In the genomic region with DNA sequence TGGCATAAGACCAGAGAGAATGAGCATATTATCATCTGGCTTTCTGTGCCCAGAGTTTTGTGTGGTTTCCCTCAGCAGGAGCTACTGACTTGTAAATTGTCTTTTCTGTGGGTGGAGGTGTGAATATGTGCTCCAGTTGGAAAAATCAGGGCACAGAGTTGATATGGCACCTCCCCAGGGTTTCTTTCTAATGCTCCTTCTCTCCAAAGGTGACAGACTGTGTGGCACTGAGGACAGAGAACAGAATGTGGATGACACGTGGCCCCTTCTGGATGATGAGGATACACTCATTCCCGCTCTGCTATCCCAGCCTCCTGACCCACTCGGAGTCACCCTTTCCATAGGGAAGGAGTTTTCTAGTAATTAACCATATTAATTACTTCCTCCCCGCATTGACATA, we compare ENCODE assay signal across 23 cellular contexts.
DNase-seq lines count a peak whose midpoint lies in the region; ATAC-seq and TF ChIP-seq lines count a peak whose summit lies in the region.
"Had no signal": no experiment of that assay in that cellular context is flagged by ENCODE, and none has a peak within 500 bp of the region (broad histone marks: within the 10 kb centered on the region; RNA-seq: fewer than 3 reads in every experiment).

No MANE protein-coding gene starts in this region.

- DNase-seq in Right ventricle myocardium inferior (ENCODE audit: missing footprints) (no peak), cardiac septum (ENCODE audit: low spot score) (no peak), left ventricle myocardium superior (no peak), left ventricle myocardium inferior (no peak), mesendoderm (peak; percentile 66)
- DNase-seq: 8988T; ACHN; BE2C; C1 segment of cervical spinal cord; CD4-positive, alpha-beta memory T cell; CD4-positive, CD25-positive, alpha-beta regulatory T cell; CD8-positive, alpha-beta memory T cell; COR-L47; DMS 273 treated with DMSO at 0.1 percent for 48 hours; DMS153; DMS53; DMS79; DND-41; EL; GDM1 had no signal

- WGBS in mesendoderm (ENCODE audit: extremely low coverage, insufficient coverage, low lambda C conversion rate), result no CpG with 5 or more reads among the region's 4 CpGs

- H2BK120ac ChIP-seq in mesendoderm (ENCODE audit: low read depth, low read length), result no peak overlapping the region

- no peak overlapping the region for H4K5ac ChIP-seq in mesendoderm (ENCODE audit: low read length)

- no peak overlapping the region for H3K4me3 ChIP-seq in left ventricle myocardium inferior
- H3K4me3 ChIP-seq in mesendoderm (ENCODE audit: low read length), result no peak overlapping the region
- H3K4me3 ChIP-seq: BLaER1, GM12878 had no signal

- no peaks in the 10 kb centered on the region for H3K79me2 ChIP-seq in mesendoderm (ENCODE audit: control insufficient read depth, insufficient read depth, low read length)

- H3K23ac ChIP-seq in mesendoderm (ENCODE audit: low read length), result no peak overlapping the region

- no peak overlapping the region for H3K56ac ChIP-seq in mesendoderm (ENCODE audit: low read length)

- H3K79me1 ChIP-seq in mesendoderm (ENCODE audit: low read length), result no peaks in the 10 kb centered on the region

- no peak overlapping the region for H4K8ac ChIP-seq in mesendoderm (ENCODE audit: low read depth, low read length)

- ATAC-seq in Right ventricle myocardium inferior (peak; percentile 38), left ventricle myocardium superior (peak; percentile 62), HG02588 (IDR thresholded peaks at IDR 0.05; ENCODE audit: unreplicated experiment) (no peak)
- ATAC-seq: GM12878 had no signal

- H3K36me3 ChIP-seq in left ventricle myocardium inferior (no peaks in the 10 kb centered on the region), mesendoderm (ENCODE audit: control insufficient read depth, insufficient read depth, low read length) (no peaks in the 10 kb centered on the region)
- H3K36me3 ChIP-seq: BE2C, BLaER1 had no signal

- intact Hi-C loops in Right ventricle myocardium inferior (cut with DNase I), result loop anchor here (5.0 kb wide), 1 partner anchor 154 kb away; no protein-coding TSS in a partner anchor
- intact Hi-C loops in cardiac septum (cut with DNase I), result no loop called here
- intact Hi-C loops in left ventricle myocardium superior (cut with micrococcal nuclease), result no loop called here
- intact Hi-C loops in left ventricle myocardium inferior (cut with micrococcal nuclease), result no loop called here

- H3K27ac ChIP-seq in left ventricle myocardium inferior (replicated peaks) (no peak overlapping the region), mesendoderm (ENCODE audit: low read depth, low read length) (no peak overlapping the region)
- H3K27ac ChIP-seq: BLaER1 had no signal

- no peak overlapping the region for H3K4ac ChIP-seq in mesendoderm (ENCODE audit: low read depth, low read length)

- H2BK5ac ChIP-seq in mesendoderm (ENCODE audit: low read length), result no peak overlapping the region

- H3K18ac ChIP-seq in mesendoderm (ENCODE audit: low read length), result no peak overlapping the region

- no peak for TF ChIP-seq CTCF in left ventricle myocardium inferior (IDR thresholded peaks at IDR 0.05; ENCODE audit: borderline replicate concordance)

- no peak overlapping the region for H2BK15ac ChIP-seq in mesendoderm (replicated peaks; ENCODE audit: low read depth)

- no peak overlapping the region for H2AK5ac ChIP-seq in mesendoderm (ENCODE audit: low read length)

- H3K4me1 ChIP-seq in left ventricle myocardium inferior (peaks cover 24% of the 10 kb centered on the region), mesendoderm (ENCODE audit: control insufficient read depth, low read depth, low read length) (peaks cover 2% of the 10 kb centered on the region)
- H3K4me1 ChIP-seq: BLaER1 had no signal

- no peaks in the 10 kb centered on the region for H3K9me3 ChIP-seq in left ventricle myocardium inferior (replicated peaks)
- H3K9me3 ChIP-seq: BE2C, BLaER1 had no signal

- no peak overlapping the region for H3K9ac ChIP-seq in mesendoderm (ENCODE audit: low read length)
- H3K9ac ChIP-seq: BLaER1 had no signal

- H3K27me3 ChIP-seq in left ventricle myocardium inferior (ENCODE audit: low read depth) (no peaks in the 10 kb centered on the region), mesendoderm (ENCODE audit: insufficient read depth, low read length, poor library complexity) (no peaks in the 10 kb centered on the region)
- H3K27me3 ChIP-seq: BE2C, BLaER1 had no signal

- H3K4me2 ChIP-seq in mesendoderm (ENCODE audit: low read length), result no peak overlapping the region
- H3K4me2 ChIP-seq: BLaER1 had no signal
